ENCODE assay signal across 8 cellular contexts in the genomic region with DNA sequence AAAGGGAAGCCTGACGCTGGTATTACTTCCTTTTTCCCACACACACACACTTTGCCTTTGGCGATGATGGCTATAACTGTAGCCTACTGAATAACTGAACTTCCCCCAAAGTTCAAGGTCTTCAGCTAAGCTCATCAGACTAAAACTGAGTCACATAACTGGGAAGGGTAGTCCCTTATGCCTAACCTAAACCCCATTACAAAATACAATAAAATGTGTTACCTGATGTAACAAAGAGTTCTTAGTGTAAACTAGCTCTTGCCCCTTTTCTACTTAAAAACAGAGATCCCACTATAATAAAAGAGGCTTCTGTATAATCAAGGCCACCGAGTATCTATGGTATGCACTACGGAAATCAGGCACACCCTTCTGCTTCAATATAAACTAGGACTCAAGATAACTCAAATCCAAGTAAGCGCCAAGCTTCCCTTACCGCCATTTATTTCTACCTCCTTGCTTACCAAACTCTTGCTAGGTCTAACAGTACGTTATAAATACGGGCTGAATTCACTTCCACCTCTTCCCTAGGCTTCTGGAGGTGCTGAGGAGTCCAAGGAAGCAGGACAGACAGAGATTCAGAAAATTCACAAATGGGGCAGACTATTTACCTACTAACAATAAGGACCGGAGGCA. TPM values are rescaled to one million over a fixed set of nuclear protein-coding genes. Genes with fewer than 3 reads are reported as not detected.
DNase-seq lines count a peak whose midpoint lies in the region; ATAC-seq and TF ChIP-seq lines count a peak whose summit lies in the region.

No MANE protein-coding gene starts in this region.

- H3K4me3 ChIP-seq in WI38 (ENCODE audit: low read depth, low read length) = peak overlapping the region; percentile 81

- peaks cover 5% of the 10 kb centered on the region for H3K4me1 ChIP-seq in foreskin keratinocyte

- no peaks in the 10 kb centered on the region for H3K27me3 ChIP-seq in foreskin keratinocyte

- no peak for TF ChIP-seq CTCF in WI38 (IDR thresholded peaks at IDR 0.05; ENCODE audit: low read depth, low read length)
- TF ChIP-seq CTCF in foreskin keratinocyte (conservative IDR thresholded peaks at IDR 0.05) = no peak

- no peak for ATAC-seq in foreskin keratinocyte
- no peak for ATAC-seq in GM18520 (IDR thresholded peaks at IDR 0.05; ENCODE audit: unreplicated experiment)
- no peak for ATAC-seq in HG02588 (IDR thresholded peaks at IDR 0.05; ENCODE audit: unreplicated experiment)

- H3K27ac ChIP-seq in foreskin keratinocyte = peak overlapping the region; percentile 66

- DNase-seq in Ammon's horn (ENCODE audit: low spot score) = peak; percentile 24
- DNase-seq in HT1080 (ENCODE audit: low read depth) = peak; percentile 55
- DNase-seq in foreskin keratinocyte = peak in 1 of 2 donors; percentile 57
- DNase-seq in pulmonary artery endothelial cell (ENCODE audit: low read depth, low spot score) = peak; percentile 69
- DNase-seq in KG1 (lab: John Stamatoyannopoulos, UW) = no peak

RNA-seq across cellular contexts. Expression of a gene that starts 2.4 kb away (rescaled TPM):
- 12.8 and 15.8 TPM in 2 replicates for total RNA-seq in HT1080 (2014; rRNA removed; shearing (Covaris generic))
- 23.7 and 32.0 TPM in 2 replicates for polyA plus RNA-seq in HT1080 (2015; cell fraction: cytosol; rRNA removed)
- polyA plus RNA-seq in HT1080 (2015; cell fraction: nucleus; rRNA removed) = 53.2 and 54.9 TPM in 2 replicates
- total RNA-seq in foreskin keratinocyte (33.7 and 36.4 TPM in 2 replicates), pulmonary artery endothelial cell (25.0 and 32.6 TPM in 2 replicates)
- 6.3 and 7.5 TPM in 2 replicates for polyA plus RNA-seq in foreskin keratinocyte
